1 cellular context compared by ENCODE assay signal in genomic region chr3:47522082-47522987, GRCh38.
A peak's percentile ranks its signal among the peaks of the same experiment; 100 is the strongest.
TF ChIP-seq lines count a peak whose summit lies in the region.

No MANE protein-coding gene starts in this region.

TF ChIP-seq in WTC11, 78 proteins besides CTCF, POLR2A, EP300 and RAD21 (continued from another document and continues in another):
- TF ChIP-seq ZBTB21 (CRISPR knock-in tag; IDR thresholded peaks at IDR 0.05; ENCODE audit: borderline replicate concordance) = no peak
- no peak for TF ChIP-seq NR1H2 (CRISPR knock-in tag; IDR thresholded peaks at IDR 0.05)
- no peak for TF ChIP-seq PRRX2 (CRISPR knock-in tag; IDR thresholded peaks at IDR 0.05)
- no peak for TF ChIP-seq ZNF423 (CRISPR knock-in tag; IDR thresholded peaks at IDR 0.05)
- 0 out of 2 replicates have a peak, but pooled peaks have one; percentile 65 for TF ChIP-seq AFF4 (CRISPR knock-in tag; IDR thresholded peaks at IDR 0.05; ENCODE audit: borderline replicate concordance)
- TF ChIP-seq ZNF317 (CRISPR knock-in tag; IDR thresholded peaks at IDR 0.05; ENCODE audit: borderline replicate concordance, low read depth) = no peak
- TF ChIP-seq ZNF121 (CRISPR knock-in tag; IDR thresholded peaks at IDR 0.05) = no peak
- TF ChIP-seq ATF2 (CRISPR knock-in tag; IDR thresholded peaks at IDR 0.05; ENCODE audit: borderline replicate concordance, low read depth) = no peak
- TF ChIP-seq NFE2L1 (CRISPR knock-in tag; IDR thresholded peaks at IDR 0.05) = peak; percentile 89; the same call in 1 of the 2 replicates
- TF ChIP-seq USF2 (CRISPR knock-in tag; IDR thresholded peaks at IDR 0.05) = peak; percentile 70
- TF ChIP-seq ZSCAN18 (CRISPR knock-in tag; IDR thresholded peaks at IDR 0.05) = no peak
- TF ChIP-seq HMGXB4 (CRISPR knock-in tag; IDR thresholded peaks at IDR 0.05) = peak; percentile 37; the same call in 1 of the 2 replicates
- TF ChIP-seq MAX (CRISPR knock-in tag; IDR thresholded peaks at IDR 0.05) = peak; percentile 99
- no peak for TF ChIP-seq JAZF1 (CRISPR knock-in tag; IDR thresholded peaks at IDR 0.05)
- TF ChIP-seq ERG (CRISPR knock-in tag; IDR thresholded peaks at IDR 0.05) = no peak
- no peak for TF ChIP-seq FOXK1 (CRISPR knock-in tag; IDR thresholded peaks at IDR 0.05)
- TF ChIP-seq TP53 (CRISPR knock-in tag; IDR thresholded peaks at IDR 0.05) = no peak
- TF ChIP-seq RORB (CRISPR knock-in tag; IDR thresholded peaks at IDR 0.05) = no peak
- TF ChIP-seq CREB1 (CRISPR knock-in tag; IDR thresholded peaks at IDR 0.05) = 0 out of 2 replicates have a peak, but pooled peaks have one; percentile 76
- TF ChIP-seq ZNF671 (CRISPR knock-in tag; IDR thresholded peaks at IDR 0.05) = no peak
- TF ChIP-seq E2F4 (CRISPR knock-in tag; IDR thresholded peaks at IDR 0.05; ENCODE audit: borderline replicate concordance, low read depth) = no peak
- TF ChIP-seq SP1 (CRISPR knock-in tag; conservative IDR thresholded peaks at IDR 0.05) = no peak; the same call in 1 of the 2 replicates
- TF ChIP-seq EMX1 (CRISPR knock-in tag; IDR thresholded peaks at IDR 0.05) = no peak
- TF ChIP-seq NFATC4 (CRISPR knock-in tag; IDR thresholded peaks at IDR 0.05) = no peak
- TF ChIP-seq ZNF263 (CRISPR knock-in tag; IDR thresholded peaks at IDR 0.05; ENCODE audit: low read depth) = no peak
- TF ChIP-seq ZNF425 (CRISPR knock-in tag; conservative IDR thresholded peaks at IDR 0.05) = no peak
- no peak for TF ChIP-seq CBFB (CRISPR knock-in tag; IDR thresholded peaks at IDR 0.05; ENCODE audit: low read depth)
- TF ChIP-seq AR (CRISPR knock-in tag; IDR thresholded peaks at IDR 0.05) = no peak
- no peak for TF ChIP-seq ZNF416 (CRISPR knock-in tag; IDR thresholded peaks at IDR 0.05)
- no peak for TF ChIP-seq TEAD4 (CRISPR knock-in tag; IDR thresholded peaks at IDR 0.05)
- TF ChIP-seq E2F1 (CRISPR knock-in tag; IDR thresholded peaks at IDR 0.05) = no peak
- no peak for TF ChIP-seq NFYB (CRISPR knock-in tag; conservative IDR thresholded peaks at IDR 0.05; ENCODE audit: low read depth)
- TF ChIP-seq IRF2 (CRISPR knock-in tag; IDR thresholded peaks at IDR 0.05; ENCODE audit: borderline replicate concordance, low read depth) = no peak
- no peak for TF ChIP-seq ATF1 (CRISPR knock-in tag; IDR thresholded peaks at IDR 0.05)
- TF ChIP-seq ZBTB43 (CRISPR knock-in tag; IDR thresholded peaks at IDR 0.05) = no peak
- TF ChIP-seq JUN (CRISPR knock-in tag; IDR thresholded peaks at IDR 0.05) = no peak
- TF ChIP-seq HMGA2 (CRISPR knock-in tag; IDR thresholded peaks at IDR 0.05) = no peak
- TF ChIP-seq ESRRA (CRISPR knock-in tag; IDR thresholded peaks at IDR 0.05; ENCODE audit: borderline replicate concordance) = no peak
- peak; percentile 57; the same call in 1 of the 2 replicates for TF ChIP-seq E2F5 (CRISPR knock-in tag; IDR thresholded peaks at IDR 0.05)
